ENCODE assay signal across 26 cellular contexts in genomic region chr4:25271866-25272265, GRCh38.
"Had no signal": no experiment of that assay in that cellular context is flagged by ENCODE, and none has a peak within 500 bp of the region (broad histone marks: within the 10 kb centered on the region; RNA-seq: fewer than 3 reads in every experiment).

No MANE protein-coding gene starts in this region.

- DNase-seq: activated CD4-positive, alpha-beta T cell treated with anti-CD3 and anti-CD28 coated beads for 1 hour; activated CD4-positive, alpha-beta T cell treated with anti-CD3 and anti-CD28 coated beads for 4 hours; activated CD4-positive, alpha-beta T cell treated with anti-CD3 and anti-CD28 coated beads, Interleukin-2, amount 50 U/mL, for 1 hour; activated CD4-positive, alpha-beta T cell treated with anti-CD3 and anti-CD28 coated beads, Interleukin-2, amount 50 U/mL, for 48 hours; activated CD8-positive, alpha-beta memory T cell treated with anti-CD3 and anti-CD28 coated beads for 24 hours; activated CD8-positive, alpha-beta T cell treated with anti-CD3 and anti-CD28 coated beads for 36 hours; activated effector memory CD4-positive, alpha-beta T cell treated with Interleukin-2 at 50 U/mL for 16 hours; activated gamma-delta T cell treated with Interleukin-2 at 50 U/mL for 16 hours; activated naive CD4-positive, alpha-beta T cell treated with anti-CD3 and anti-CD28 coated beads, Interleukin-2, amount 50 U/mL, for 16 hours; activated naive CD4-positive, alpha-beta T cell treated with Interleukin-2 at 50 U/mL for 16 hours; activated T-cell treated with anti-CD3 and anti-CD28 coated beads, Interleukin-2, amount 50 U/mL, for 4 hours; amygdala; aorta; body of pancreas; caudate nucleus; cortex of kidney; dermis blood vessel endothelial cell; effector CD4-positive, alpha-beta T cell; effector memory CD8-positive, alpha-beta T cell; esophagus squamous epithelium; foreskin keratinocyte; gastrocnemius medialis; glutamatergic neuron; heart left ventricle; T-helper 2 cell had no signal

- H3K9me3 ChIP-seq: body of pancreas, esophagus squamous epithelium, gastrocnemius medialis, heart left ventricle had no signal

- H3K27ac ChIP-seq: body of pancreas, epithelial cell of prostate, esophagus squamous epithelium, foreskin keratinocyte, gastrocnemius medialis, heart left ventricle had no signal

- H3K4me1 ChIP-seq: body of pancreas, esophagus squamous epithelium, foreskin keratinocyte, gastrocnemius medialis, heart left ventricle had no signal

- H3K36me3 ChIP-seq: gastrocnemius medialis had no signal

- H3K27me3 ChIP-seq: body of pancreas, esophagus squamous epithelium, foreskin keratinocyte, gastrocnemius medialis, heart left ventricle had no signal

- H3K4me3 ChIP-seq: body of pancreas, esophagus squamous epithelium, gastrocnemius medialis, heart left ventricle had no signal
